8 cellular contexts compared by ENCODE assay signal in genomic region chr4:56049428-56050212, GRCh38.
DNase-seq lines count a peak whose midpoint lies in the region; ATAC-seq lines count a peak whose summit lies in the region.

No MANE protein-coding gene starts in this region.

- H3K4me1 Mint-ChIP-seq in activated naive CD8-positive, alpha-beta T cell treated with anti-CD3 and anti-CD28 coated beads, Interleukin-2, amount 50 U/mL, for 24 hours: peaks cover 14% of the 10 kb centered on the region

- under 1% methylated on average over 54 of the region's 54 CpGs for WGBS in right cardiac atrium

- H3K9me3 ChIP-seq in right cardiac atrium (ENCODE audit: control insufficient read depth, low read length): no peaks in the 10 kb centered on the region

- H3K4me3 Mint-ChIP-seq in activated naive CD8-positive, alpha-beta T cell treated with anti-CD3 and anti-CD28 coated beads, Interleukin-2, amount 50 U/mL, for 24 hours: peak overlapping the region; percentile 82

- peaks cover 52% of the 10 kb centered on the region for H3K27me3 Mint-ChIP-seq in activated naive CD8-positive, alpha-beta T cell treated with anti-CD3 and anti-CD28 coated beads, Interleukin-2, amount 50 U/mL, for 24 hours

- intact Hi-C loops in right cardiac atrium (cut with DNase I): no loop called here
- intact Hi-C loops in posterior vena cava (cut with DNase I): no loop called here

- peak; percentile 47 for ATAC-seq in GM19035 (IDR thresholded peaks at IDR 0.05; ENCODE audit: unreplicated experiment)
- peak; percentile 34 for ATAC-seq in HG03135 (IDR thresholded peaks at IDR 0.05; ENCODE audit: unreplicated experiment)
- peak; percentile 27 for ATAC-seq in activated naive CD8-positive, alpha-beta T cell treated with anti-CD3 and anti-CD28 coated beads, Interleukin-2, amount 50 U/mL, for 24 hours
- peak; percentile 62 to 71 for ATAC-seq in right cardiac atrium

- H3K4me1 ChIP-seq in right cardiac atrium (ENCODE audit: control insufficient read depth, insufficient read depth, low read length): peaks cover 3% of the 10 kb centered on the region

- peaks cover 3% of the 10 kb centered on the region for H3K27me3 ChIP-seq in right cardiac atrium (ENCODE audit: control insufficient read depth, insufficient read depth)

- no peaks in the 10 kb centered on the region for H3K36me3 Mint-ChIP-seq in activated naive CD8-positive, alpha-beta T cell treated with anti-CD3 and anti-CD28 coated beads, Interleukin-2, amount 50 U/mL, for 24 hours (ENCODE audit: low read depth)

- no peaks in the 10 kb centered on the region for H3K9me3 Mint-ChIP-seq in activated naive CD8-positive, alpha-beta T cell treated with anti-CD3 and anti-CD28 coated beads, Interleukin-2, amount 50 U/mL, for 24 hours

- no peak overlapping the region for H3K27ac ChIP-seq in right cardiac atrium (ENCODE audit: low read length)

- DNase-seq in COLO829 (ENCODE audit: low spot score) (peak; percentile 72), NCI-H774 (lab: John Stamatoyannopoulos, UW) (peak; percentile 30), right cardiac atrium (peak; percentile 17 to 63 (median 57)), posterior vena cava (ENCODE audit: low spot score) (peak; percentile 82), middle frontal gyrus (ENCODE audit: extremely low spot score, low spot score) (no peak)
- DNase-seq in activated naive CD8-positive, alpha-beta T cell treated with anti-CD3 and anti-CD28 coated beads, Interleukin-2, amount 50 U/mL, for 24 hours: peak; percentile 15

- H3K4me3 ChIP-seq in right cardiac atrium (ENCODE audit: low read length): peak overlapping the region; percentile 71

- no peak overlapping the region for H3K27ac Mint-ChIP-seq in activated naive CD8-positive, alpha-beta T cell treated with anti-CD3 and anti-CD28 coated beads, Interleukin-2, amount 50 U/mL, for 24 hours
